ENCODE assay signal across 9 cellular contexts in the genomic region with DNA sequence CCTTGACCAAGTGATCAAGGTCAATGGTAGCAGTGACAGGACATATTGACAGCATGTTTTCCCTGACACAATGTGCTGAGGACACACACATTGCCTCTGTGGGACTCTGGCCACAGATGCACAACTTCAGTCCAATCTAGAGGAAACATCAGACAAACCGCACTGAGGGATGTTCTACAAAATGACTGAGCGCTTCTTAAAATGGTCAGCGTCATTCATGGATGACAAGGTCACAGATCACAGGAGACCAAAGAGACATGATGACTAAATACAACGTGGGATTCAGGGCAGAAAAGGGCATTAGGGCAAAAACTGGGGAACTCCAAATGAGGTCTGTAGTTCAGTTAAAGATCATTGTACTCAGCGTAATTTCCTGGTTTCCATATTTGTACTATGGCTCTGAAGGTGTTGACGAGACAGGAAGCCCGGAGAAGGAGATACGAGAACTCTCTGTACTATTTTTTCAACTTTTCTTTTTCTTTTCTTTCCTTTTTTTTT. TPM values are rescaled to one million over a fixed set of nuclear protein-coding genes. Genes with fewer than 3 reads are reported as not detected.
DNase-seq lines count a peak whose midpoint lies in the region; ATAC-seq, FAIRE-seq and TF ChIP-seq lines count a peak whose summit lies in the region.
"Had no signal": no experiment of that assay in that cellular context is flagged by ENCODE, and none has a peak within 500 bp of the region (broad histone marks: within the 10 kb centered on the region; RNA-seq: fewer than 3 reads in every experiment).

No MANE protein-coding gene starts in this region.

- POLR2A ChIA-PET in CD8-positive, alpha-beta memory T cell (lab: Charles Lee): interaction anchor here (0.7 to 1.4 kb wide), 4 partner anchors 22 to 574 kb away, joined by 3 to 6 read pairs (median 4); no protein-coding TSS in a partner anchor
- POLR2A ChIA-PET in OCI-LY7 (lab: Charles Lee) (no interaction called here), GM12878 (lab: Charles Lee) (interaction anchor here (0.5 to 2.9 kb wide), 12 partner anchors 8 to 673 kb away, joined by 3 to 18 read pairs (median 4); partner anchors contain the start of genes ATP13A1 and NDUFA13)

- 1% methylated on average over 8 of the region's 8 CpGs for WGBS in GM12878 (ENCODE audit: insufficient coverage, insufficient replicate concordance, low lambda C conversion rate, missing lambda C conversion rate)

- no peak for TF ChIP-seq RAD21 in GM12878 (IDR thresholded peaks at IDR 0.05; ENCODE audit: insufficient read depth, low read depth, low read length)

- H3K27me3 Mint-ChIP-seq in CD8-positive, alpha-beta memory T cell: peaks cover 0 to 6% of the 10 kb centered on the region in 2 donors

- H3K9me3 ChIP-seq in CD8-positive, alpha-beta memory T cell (ENCODE audit: low read length): no peaks in the 10 kb centered on the region
- no peaks in the 10 kb centered on the region for H3K9me3 ChIP-seq in OCI-LY7 (ENCODE audit: low read length)
- no peaks in the 10 kb centered on the region; the same call in 2 of the 3 replicates for H3K9me3 ChIP-seq in GM12878 (replicated peaks; ENCODE audit: control insufficient read depth, insufficient read depth, low read length)
- no peaks in the 10 kb centered on the region for H3K9me3 ChIP-seq in tibial artery
- H3K9me3 ChIP-seq in breast epithelium: no peaks in the 10 kb centered on the region

- RAD21 ChIA-PET in GM12878 (lab: Charles Lee; ENCODE audit: unreplicated experiment): interaction anchor here (0.6 to 3.4 kb wide), 4 partner anchors 14 to 70 kb away, joined by 3 to 13 read pairs (median 3); no protein-coding TSS in a partner anchor

- TF ChIP-seq POLR2A in GM12878 (IDR thresholded peaks at IDR 0.05; ENCODE audit: low read depth, low read length) (peak; percentile 71), breast epithelium (IDR thresholded peaks at IDR 0.05) (no peak)

- peak overlapping the region; percentile 19 to 88 (median 78) for H3K4me3 Mint-ChIP-seq in CD8-positive, alpha-beta memory T cell

- peak overlapping the region; percentile 1; the same call in 1 of the 2 replicates for H2AFZ ChIP-seq in OCI-LY7 (ENCODE audit: low read length)
- peak overlapping the region; percentile 71 for H2AFZ ChIP-seq in GM12878 (ENCODE audit: control insufficient read depth, low read depth, low read length)

- H3K79me2 ChIP-seq in OCI-LY7 (ENCODE audit: insufficient read depth, low read depth, low read length) (no peaks in the 10 kb centered on the region), GM12878 (ENCODE audit: control insufficient read depth, insufficient read depth, low read length) (peaks cover 3% of the 10 kb centered on the region)

- SMC1A ChIA-PET in GM12878 (lab: Charles Lee; ENCODE audit: uncharacterized antibody, unreplicated experiment): interaction anchor here (0.7 to 2.3 kb wide), 10 partner anchors 10 to 49 kb away, joined by 3 to 7 read pairs (median 4); partner anchors contain the start of gene LPAR2

- CTCF ChIA-PET in CD8-positive, alpha-beta memory T cell (lab: Charles Lee): interaction anchor here (0.6 to 1.9 kb wide), 3 partner anchors 31 to 63 kb away, joined by 3 to 4 read pairs (median 3); no protein-coding TSS in a partner anchor
- CTCF ChIA-PET in OCI-LY7 (lab: Charles Lee; ENCODE audit: unreplicated experiment) (no interaction called here), GM12878 (lab: Yijun Ruan, JAX) (interaction anchor here (0.6 to 1.3 kb wide), 4 partner anchors 9 to 43 kb away, joined by 4 read pairs; partner anchors contain the start of gene PBX4)

- no peaks in the 10 kb centered on the region for H3K27me3 ChIP-seq in CD8-positive, alpha-beta memory T cell (ENCODE audit: insufficient read depth, low read length, poor library complexity, severe bottlenecking)
- H3K27me3 ChIP-seq in GM12878 (replicated peaks in 1 of 2; ENCODE audit: control insufficient read depth in 2 of 2, insufficient read depth in 2 of 2, low read length in 1 of 2) (no peaks in the 10 kb centered on the region), tibial artery (no peaks in the 10 kb centered on the region), breast epithelium (no peaks in the 10 kb centered on the region)

- peak overlapping the region; percentile 66 for H3K9ac ChIP-seq in GM12878 (ENCODE audit: control insufficient read depth, insufficient read depth, low read length)

- peak overlapping the region; percentile 69 for H3K27ac ChIP-seq in CD8-positive, alpha-beta memory T cell (ENCODE audit: low read depth, low read length)
- H3K27ac ChIP-seq in OCI-LY7 (ENCODE audit: low read depth, low read length, poor library complexity, severe bottlenecking) (no peak overlapping the region), GM12878 (ENCODE audit: control insufficient read depth, insufficient read depth) (peak overlapping the region; percentile 81), tibial artery (no peak overlapping the region), breast epithelium (no peak overlapping the region)

- TF ChIP-seq CTCF in OCI-LY7 (conservative IDR thresholded peaks at IDR 0.05; ENCODE audit: low read length) (no peak), GM12878 (IDR thresholded peaks at IDR 0.05 in 2 of 3, conservative IDR thresholded peaks at IDR 0.05 in 1 of 3; ENCODE audit: control insufficient read depth in 2 of 3, extremely low read depth in 1 of 3, insufficient read depth in 1 of 3, low read depth in 3 of 3, low read length in 3 of 3) (no peak), tibial artery (IDR thresholded peaks at IDR 0.05) (no peak), breast epithelium (IDR thresholded peaks at IDR 0.05) (no peak)

- peak; percentile 26 to 88 (median 79) for DNase-seq in CD8-positive, alpha-beta memory T cell
- DNase-seq in OCI-LY7 (ENCODE audit: low spot score) (no peak), GM12878 (ENCODE audit: low read depth, low spot score) (peak; percentile 99), tibial artery (no peak), frontal cortex (ENCODE audit: low spot score in 2 of 2) (no peak), breast epithelium (ENCODE audit: low spot score in 2 of 2) (no peak), Ammon's horn (ENCODE audit: low spot score) (no peak)
- DNase-seq: SIG-M5 had no signal

- BruUV-seq in OCI-LY7 (replicated peaks; lab: Mats Ljungman, UMichigan): no TSS peak
- no TSS peak for BruUV-seq in GM12878 (replicated peaks; lab: Mats Ljungman, UMichigan)

- FAIRE-seq in GM12878 (lab: Jason Lieb, UNC): peak; percentile 38
- FAIRE-seq in frontal cortex (lab: Jason Lieb, UNC): no peak

- H3K4me1 ChIP-seq in CD8-positive, alpha-beta memory T cell (ENCODE audit: insufficient read depth, low read length): peaks cover 64% of the 10 kb centered on the region
- H3K4me1 ChIP-seq in OCI-LY7 (ENCODE audit: insufficient read depth, low read length, poor library complexity, severe bottlenecking) (peaks cover 28% of the 10 kb centered on the region), GM12878 (ENCODE audit: control insufficient read depth, insufficient read depth, low read length) (peaks cover 62% of the 10 kb centered on the region), tibial artery (no peaks in the 10 kb centered on the region), breast epithelium (no peaks in the 10 kb centered on the region)

- peaks cover 4 to 36% (median 5%) of the 10 kb centered on the region in 3 donors for H3K36me3 Mint-ChIP-seq in CD8-positive, alpha-beta memory T cell

- H3K27ac Mint-ChIP-seq in CD8-positive, alpha-beta memory T cell: peak overlapping the region; percentile 94 to 99 (median 98)

- TF ChIP-seq EP300 in GM12878 (IDR thresholded peaks at IDR 0.05; ENCODE audit: borderline replicate concordance in 1 of 2, control insufficient read depth in 1 of 2, low read depth in 2 of 2, low read length in 2 of 2): peak; percentile 83 to 87; a peak in 3 of 4 replicates

- H3K4me2 ChIP-seq in OCI-LY7 (ENCODE audit: low read length) (peak overlapping the region; percentile 43), GM12878 (ENCODE audit: control insufficient read depth, insufficient read depth) (peak overlapping the region; percentile 45)

- intact Hi-C loops in OCI-LY7 (cut with micrococcal nuclease; ENCODE audit: unreplicated experiment) (no loop called here), GM12878 (cut with micrococcal nuclease; ENCODE audit: unreplicated experiment) (loop anchor here (1.0 to 2.0 kb wide), 2 partner anchors 20 to 65 kb away; partner anchors contain the start of genes ATP13A1 and PBX4), tibial artery (cut with DNase I; ENCODE audit: low total_unique reads) (no loop called here), breast epithelium (cut with DNase I; ENCODE audit: low total_unique reads) (loop anchor here (10.0 kb wide), 1 partner anchor 1007 kb away; no protein-coding TSS in a partner anchor)

- no peaks in the 10 kb centered on the region for H3K36me3 ChIP-seq in CD8-positive, alpha-beta memory T cell (ENCODE audit: insufficient read depth, low read length)
- no peaks in the 10 kb centered on the region for H3K36me3 ChIP-seq in OCI-LY7 (ENCODE audit: insufficient read depth, low read length)
- peaks cover 0 to 5% of the 10 kb centered on the region in 2 experiments; a peak in 2 of 4 replicates for H3K36me3 ChIP-seq in GM12878 (ENCODE audit: control insufficient read depth in 2 of 2, insufficient read depth in 2 of 2, low read length in 1 of 2)
- no peaks in the 10 kb centered on the region for H3K36me3 ChIP-seq in tibial artery
- no peaks in the 10 kb centered on the region for H3K36me3 ChIP-seq in breast epithelium

- no peaks in the 10 kb centered on the region for H3K9me3 Mint-ChIP-seq in CD8-positive, alpha-beta memory T cell

- H3K4me3 ChIP-seq in CD8-positive, alpha-beta memory T cell (ENCODE audit: low read length): peak overlapping the region; percentile 2
- H3K4me3 ChIP-seq in OCI-LY7 (ENCODE audit: low read depth, low read length, poor library complexity, severe bottlenecking) (no peak overlapping the region), GM12878 (no peak overlapping the region), tibial artery (no peak overlapping the region), breast epithelium (no peak overlapping the region)

- no peaks in the 10 kb centered on the region for H3K9me2 ChIP-seq in OCI-LY7 (ENCODE audit: insufficient read depth, low read length)

- H3K4me1 Mint-ChIP-seq in CD8-positive, alpha-beta memory T cell: peaks cover 56 to 77% (median 61%) of the 10 kb centered on the region in 3 donors

- in situ Hi-C loops in GM12878 (cut with MboI): no loop called here

- ATAC-seq in GM21526 (IDR thresholded peaks at IDR 0.05; ENCODE audit: low FRiP score, unreplicated experiment): peak; percentile 46
- peak; percentile 83 for ATAC-seq in GM12878

- no peaks in the 10 kb centered on the region for H4K20me1 ChIP-seq in OCI-LY7 (ENCODE audit: insufficient read depth, low read length)
- H4K20me1 ChIP-seq in GM12878 (ENCODE audit: control insufficient read depth, insufficient read depth): no peaks in the 10 kb centered on the region

RNA-seq across cellular contexts. Expression of gene PBX4, which starts 20.6 kb away (rescaled TPM):
- total RNA-seq in CD8-positive, alpha-beta memory T cell: 10 to 100 TPM; 15.0 to 17.1 TPM
- 8.3 TPM for polyA plus RNA-seq in CD8-positive, alpha-beta memory T cell
- total RNA-seq in OCI-LY7 (2014; rRNA removed; shearing (Covaris generic)): 5.1 and 6.7 TPM in 2 replicates
- total RNA-seq in OCI-LY7 (2022) (4.6 and 5.0 TPM in 2 replicates), GM12878 (2014; rRNA removed) (7.1 and 10.1 TPM in 2 replicates), GM12878 (2014; rRNA removed; fragmentation: Illumina TruSeq; extraction: Trizol) (3.9 and 4.4 TPM in 2 replicates), GM12878 (2021) (7.7 and 9.6 TPM in 2 replicates), frontal cortex (11.4 TPM), breast epithelium (1 to 10 TPM; 3.4 to 5.9 (median 5.6) TPM)
- total RNA-seq in GM12878 (2013; cell fraction: nucleolus; rRNA removed): 65.0 and 68.4 TPM in 2 replicates
- 1.6 TPM for polyA plus RNA-seq in GM12878 (2011; ENCODE audit: low read depth)
- polyA plus RNA-seq in GM12878 (2011; rRNA removed) (12.6 and 15.8 TPM in 2 replicates), GM12878 (2014; fragmentation: Illumina TruSeq; extraction: Trizol) (1.5 and 3.5 TPM in 2 replicates), GM12878 (2014; fragmentation: Nextera tagmentation; extraction: Ambion mirVana) (under 1 TPM; 0.18 to 0.75 TPM), GM12878 (2014; rRNA removed) (17.3 and 18.8 TPM in 2 replicates), GM12878 (2016; fragmentation: Nextera tagmentation; extraction: Ambion mirVana) (1 to 10 TPM; 2.7 to 4.1 TPM)
- 21.2 and 27.3 TPM in 2 replicates for polyA plus RNA-seq in GM12878 (2011; cell fraction: cytosol; rRNA removed)
- 40.2 and 55.3 TPM in 2 replicates for polyA plus RNA-seq in GM12878 (2011; cell fraction: nucleus; rRNA removed)
- 6.5 and 8.8 TPM in 2 replicates for polyA plus RNA-seq in GM12878 (2012)
- polyA minus RNA-seq in GM12878 (2011; rRNA and poly(A)+ RNA removed): 12.6 and 18.7 TPM in 2 replicates
- polyA minus RNA-seq in GM12878 (2011; cell fraction: cytosol; rRNA and poly(A)+ RNA removed): 3.2 and 7.9 TPM in 2 replicates
- 11.8 and 20.4 TPM in 2 replicates for polyA minus RNA-seq in GM12878 (2011; cell fraction: nucleus; rRNA and poly(A)+ RNA removed)

RNA-seq across cellular contexts. Expression of gene LPAR2, which starts 30.2 kb away (rescaled TPM):
- total RNA-seq in CD8-positive, alpha-beta memory T cell: 10 to 100 TPM; 23.6 to 24.8 TPM
- polyA plus RNA-seq in CD8-positive, alpha-beta memory T cell: 37.8 TPM
- total RNA-seq in OCI-LY7 (2014; rRNA removed; shearing (Covaris generic)): 6.0 and 12.4 TPM in 2 replicates
- total RNA-seq in OCI-LY7 (2022): 17.5 and 18.4 TPM in 2 replicates
- 72.5 and 74.5 TPM in 2 replicates for total RNA-seq in GM12878 (2013; cell fraction: nucleolus; rRNA removed)
- total RNA-seq in GM12878 (2014; rRNA removed): 9.4 and 11.3 TPM in 2 replicates
- 5.0 and 6.3 TPM in 2 replicates for total RNA-seq in GM12878 (2014; rRNA removed; fragmentation: Illumina TruSeq; extraction: Trizol)
- total RNA-seq in GM12878 (2021): 19.0 and 22.9 TPM in 2 replicates
- 13.9 TPM for polyA plus RNA-seq in GM12878 (2011; ENCODE audit: low read depth)
- polyA plus RNA-seq in GM12878 (2011; rRNA removed): 6.6 and 9.0 TPM in 2 replicates
- polyA plus RNA-seq in GM12878 (2011; cell fraction: cytosol; rRNA removed): 13.3 and 17.0 TPM in 2 replicates
- polyA plus RNA-seq in GM12878 (2011; cell fraction: nucleus; rRNA removed): 116 and 130 TPM in 2 replicates
- polyA plus RNA-seq in GM12878 (2012): 19.2 and 19.8 TPM in 2 replicates
- 8.6 and 12.6 TPM in 2 replicates for polyA plus RNA-seq in GM12878 (2014; fragmentation: Illumina TruSeq; extraction: Trizol)
- 1 to 10 TPM in 1 of 2 experiments, under 1 TPM in 1; 0.98 to 3.2 TPM for polyA plus RNA-seq in GM12878 (2014; fragmentation: Nextera tagmentation; extraction: Ambion mirVana)
- polyA plus RNA-seq in GM12878 (2014; rRNA removed): 17.3 and 23.8 TPM in 2 replicates
- polyA plus RNA-seq in GM12878 (2016; fragmentation: Nextera tagmentation; extraction: Ambion mirVana): 10 to 100 TPM in 1 of 2 experiments, 1 to 10 TPM in 1; 8.5 to 12.0 TPM
- 6.9 and 11.5 TPM in 2 replicates for polyA minus RNA-seq in GM12878 (2011; rRNA and poly(A)+ RNA removed)
- polyA minus RNA-seq in GM12878 (2011; cell fraction: cytosol; rRNA and poly(A)+ RNA removed): 4.7 and 6.7 TPM in 2 replicates
- polyA minus RNA-seq in GM12878 (2011; cell fraction: nucleus; rRNA and poly(A)+ RNA removed): 9.2 and 13.2 TPM in 2 replicates
- total RNA-seq in frontal cortex: 14.7 TPM
- 10 to 100 TPM in 2 of 3 donors, 1 to 10 TPM in 1; 3.2 to 17.1 (median 16.4) TPM for total RNA-seq in breast epithelium

RNA-seq across cellular contexts. Expression of gene GMIP, which starts 45.6 kb away (rescaled TPM):
- 10 to 100 TPM; 54.5 to 60.3 TPM for total RNA-seq in CD8-positive, alpha-beta memory T cell
- 71.3 TPM for polyA plus RNA-seq in CD8-positive, alpha-beta memory T cell
- 30.1 and 34.7 TPM in 2 replicates for total RNA-seq in OCI-LY7 (2014; rRNA removed; shearing (Covaris generic))
- 41.6 and 48.7 TPM in 2 replicates for total RNA-seq in OCI-LY7 (2022)
- total RNA-seq in GM12878 (2013; cell fraction: nucleolus; rRNA removed): 61.6 and 65.3 TPM in 2 replicates
- total RNA-seq in GM12878 (2014; rRNA removed): 35.1 and 39.6 TPM in 2 replicates
- 10.9 and 11.9 TPM in 2 replicates for total RNA-seq in GM12878 (2014; rRNA removed; fragmentation: Illumina TruSeq; extraction: Trizol)
- 58.4 and 63.5 TPM in 2 replicates for total RNA-seq in GM12878 (2021)
- polyA plus RNA-seq in GM12878 (2011; ENCODE audit: low read depth): 16.4 TPM
- 6.0 and 10.0 TPM in 2 replicates for polyA plus RNA-seq in GM12878 (2011; rRNA removed)
- 14.1 and 15.4 TPM in 2 replicates for polyA plus RNA-seq in GM12878 (2011; cell fraction: cytosol; rRNA removed)
- 72.6 and 88.7 TPM in 2 replicates for polyA plus RNA-seq in GM12878 (2011; cell fraction: nucleus; rRNA removed)
- polyA plus RNA-seq in GM12878 (2012): 43.1 and 45.9 TPM in 2 replicates
- 16.3 and 20.0 TPM in 2 replicates for polyA plus RNA-seq in GM12878 (2014; fragmentation: Illumina TruSeq; extraction: Trizol)
- 1 to 10 TPM; 1.5 to 2.8 TPM for polyA plus RNA-seq in GM12878 (2014; fragmentation: Nextera tagmentation; extraction: Ambion mirVana)
- polyA plus RNA-seq in GM12878 (2014; rRNA removed): 32.9 and 39.9 TPM in 2 replicates
- 10 to 100 TPM; 24.7 to 30.9 TPM for polyA plus RNA-seq in GM12878 (2016; fragmentation: Nextera tagmentation; extraction: Ambion mirVana)
- polyA minus RNA-seq in GM12878 (2011; rRNA and poly(A)+ RNA removed): 17.5 and 19.3 TPM in 2 replicates
- 14.8 and 15.9 TPM in 2 replicates for polyA minus RNA-seq in GM12878 (2011; cell fraction: cytosol; rRNA and poly(A)+ RNA removed)
- 14.1 and 26.4 TPM in 2 replicates for polyA minus RNA-seq in GM12878 (2011; cell fraction: nucleus; rRNA and poly(A)+ RNA removed)
- 15.1 TPM for total RNA-seq in frontal cortex
- 10 to 100 TPM in 1 of 3 donors, 1 to 10 TPM in 2; 7.9 to 10.4 (median 8.5) TPM for total RNA-seq in breast epithelium

RNA-seq across cellular contexts. Expression of gene CILP2, which starts 59.8 kb away (rescaled TPM):
- total RNA-seq in CD8-positive, alpha-beta memory T cell: under 1 TPM; 0.07 to 0.11 TPM
- polyA plus RNA-seq in CD8-positive, alpha-beta memory T cell: 0.33 TPM
- 0.19 TPM in 1 of 2 replicates, not detected in the other for total RNA-seq in OCI-LY7 (2014; rRNA removed; shearing (Covaris generic))
- total RNA-seq in OCI-LY7 (2022): 0.48 and 0.51 TPM in 2 replicates
- total RNA-seq in GM12878 (2013; cell fraction: nucleolus; rRNA removed): 0.34 and 0.77 TPM in 2 replicates
- 0.06 TPM in 1 of 2 replicates, not detected in the other for total RNA-seq in GM12878 (2014; rRNA removed)
- total RNA-seq in GM12878 (2014; rRNA removed; fragmentation: Illumina TruSeq; extraction: Trizol): not detected in 2 replicates
- total RNA-seq in GM12878 (2021): 0.05 TPM in 1 of 2 replicates, not detected in the other
- not detected for polyA plus RNA-seq in GM12878 (2011; ENCODE audit: low read depth)
- polyA plus RNA-seq in GM12878 (2011; rRNA removed): not detected in 2 replicates
- 0.05 TPM in 1 of 2 replicates, not detected in the other for polyA plus RNA-seq in GM12878 (2011; cell fraction: cytosol; rRNA removed)
- polyA plus RNA-seq in GM12878 (2011; cell fraction: nucleus; rRNA removed): 0.12 and 0.16 TPM in 2 replicates
- 0.11 and 0.12 TPM in 2 replicates for polyA plus RNA-seq in GM12878 (2012)
- polyA plus RNA-seq in GM12878 (2014; fragmentation: Illumina TruSeq; extraction: Trizol): not detected in 2 replicates
- not detected for polyA plus RNA-seq in GM12878 (2014; fragmentation: Nextera tagmentation; extraction: Ambion mirVana)
- 0.08 TPM in 1 of 2 replicates, not detected in the other for polyA plus RNA-seq in GM12878 (2014; rRNA removed)
- polyA plus RNA-seq in GM12878 (2016; fragmentation: Nextera tagmentation; extraction: Ambion mirVana): under 1 TPM in 1 of 2 experiments, not detected in 1; 0.05 TPM
- not detected in 2 replicates for polyA minus RNA-seq in GM12878 (2011; rRNA and poly(A)+ RNA removed)
- not detected in 2 replicates for polyA minus RNA-seq in GM12878 (2011; cell fraction: cytosol; rRNA and poly(A)+ RNA removed)
- polyA minus RNA-seq in GM12878 (2011; cell fraction: nucleus; rRNA and poly(A)+ RNA removed): not detected in 2 replicates
- 0.82 TPM for total RNA-seq in frontal cortex
- under 1 TPM; 0.15 to 0.66 (median 0.16) TPM for total RNA-seq in breast epithelium

Comparison
In these comparisons a context has a peak if more than half of its experiments do, and no peak if none do; other contexts are left out.
1. DNase-seq: peak in CD8-positive, alpha-beta memory T cell (5 of 5) and GM12878 (single experiment); none in OCI-LY7 (single experiment), tibial artery (0 of 2), frontal cortex (0 of 2), breast epithelium (0 of 2) and Ammon's horn (single experiment).
2. H3K27ac ChIP-seq: peak in CD8-positive, alpha-beta memory T cell (single experiment) and GM12878 (single experiment); none in OCI-LY7 (single experiment), tibial artery (0 of 2) and breast epithelium (0 of 2).
3. intact Hi-C loops: an anchor here in GM12878 (1.0 to 2.0 kb wide) and breast epithelium (10.0 kb wide); none called in OCI-LY7 and tibial artery.